ENCODE assay signal across 8 cellular contexts in genomic region chr12:124512667-124513296, GRCh38. TPM values are rescaled to one million over a fixed set of nuclear protein-coding genes. Genes with fewer than 3 reads are reported as not detected.
A peak's percentile ranks its signal among the peaks of the same experiment; 100 is the strongest.
DNase-seq lines count a peak whose midpoint lies in the region; ATAC-seq and TF ChIP-seq lines count a peak whose summit lies in the region.

No MANE protein-coding gene starts in this region.

- H3K4me3 Mint-ChIP-seq in Calu3 (ENCODE audit: low read depth, unreplicated experiment), result peak overlapping the region; percentile 31
- H3K4me3 Mint-ChIP-seq in dendritic cell treated with granulocyte-macrophage colony-stimulating factor and Interleukin-4, amounts not matched to agents 40 ng/mL and 50 ng/mL, for 4 days, result peak overlapping the region; percentile 14
- H3K4me3 Mint-ChIP-seq in activated T-helper 17 cell treated with anti-CD3 and anti-CD28 coated beads, Interleukin-2, amount 50 U/mL, for 72 hours, result no peak overlapping the region

- H3K4me1 Mint-ChIP-seq in Calu3 (ENCODE audit: low read depth, unreplicated experiment), result peaks cover 74% of the 10 kb centered on the region
- H3K4me1 Mint-ChIP-seq in dendritic cell treated with granulocyte-macrophage colony-stimulating factor and Interleukin-4, amounts not matched to agents 40 ng/mL and 50 ng/mL, for 4 days (ENCODE audit: low read depth), result peaks cover 76% of the 10 kb centered on the region
- peaks cover 5% of the 10 kb centered on the region for H3K4me1 Mint-ChIP-seq in activated T-helper 17 cell treated with anti-CD3 and anti-CD28 coated beads, Interleukin-2, amount 50 U/mL, for 72 hours

- peaks cover 86% of the 10 kb centered on the region for H3K36me3 Mint-ChIP-seq in Calu3 (ENCODE audit: insufficient read depth, unreplicated experiment)
- peaks cover 85% of the 10 kb centered on the region for H3K36me3 Mint-ChIP-seq in dendritic cell treated with granulocyte-macrophage colony-stimulating factor and Interleukin-4, amounts not matched to agents 40 ng/mL and 50 ng/mL, for 4 days (ENCODE audit: low read depth)
- no peaks in the 10 kb centered on the region for H3K36me3 Mint-ChIP-seq in activated T-helper 17 cell treated with anti-CD3 and anti-CD28 coated beads, Interleukin-2, amount 50 U/mL, for 72 hours (ENCODE audit: low read depth)

- peak overlapping the region; percentile 80 for H3K27ac ChIP-seq in layer of hippocampus (ENCODE audit: low read depth, low read length)
- peak overlapping the region; percentile 79 for H3K27ac ChIP-seq in substantia nigra (ENCODE audit: low read depth, low read length, poor library complexity, severe bottlenecking)

- TF ChIP-seq CTCF in Calu3 (IDR thresholded peaks at IDR 0.05; ENCODE audit: unreplicated experiment), result no peak

- no peak for ATAC-seq in activated T-helper 17 cell treated with anti-CD3 and anti-CD28 coated beads, Interleukin-2, amount 50 U/mL, for 72 hours (replicated peaks)

- H3K27ac Mint-ChIP-seq in Calu3 (ENCODE audit: unreplicated experiment), result peak overlapping the region; percentile 78
- H3K27ac Mint-ChIP-seq in dendritic cell treated with granulocyte-macrophage colony-stimulating factor and Interleukin-4, amounts not matched to agents 40 ng/mL and 50 ng/mL, for 4 days, result peak overlapping the region; percentile 50
- H3K27ac Mint-ChIP-seq in activated T-helper 17 cell treated with anti-CD3 and anti-CD28 coated beads, Interleukin-2, amount 50 U/mL, for 72 hours, result no peak overlapping the region

- DNase-seq in Calu3 (peak; percentile 98), NCI-H446 (lab: John Stamatoyannopoulos, UW) (peak; percentile 51 to 86), substantia nigra (lab: John Stamatoyannopoulos, UW) (peak in 47 of 49 donors; percentile 20 to 98 (median 77)), NOMO-1 treated with DMSO at 0.1 percent for 48 hours (lab: John Stamatoyannopoulos, UW; ENCODE audit: unreplicated experiment) (no peak)
- DNase-seq in stimulated activated CD4-positive, alpha-beta T cell treated with anti-CD3 and anti-CD28 coated beads, Interleukin-2, amount 100 ng/mL, for 24 hours, result no peak

- CTCF ChIA-PET in Calu3 (lab: Charles Lee), result interaction anchor here (0.5 to 1.5 kb wide), 5 partner anchors 21 to 223 kb away, joined by 3 to 6 read pairs (median 3); no protein-coding TSS in a partner anchor

- no TSS peak for BruUV-seq in Calu3 (replicated peaks; lab: Mats Ljungman, UMichigan)

- intact Hi-C loops in Calu3 (cut with micrococcal nuclease; ENCODE audit: unreplicated experiment), result loop anchor here (5.0 kb wide), 1 partner anchor 55 kb away; the partner anchor contains the start of gene NCOR2
- intact Hi-C loops in dendritic cell treated with granulocyte-macrophage colony-stimulating factor and Interleukin-4, amounts not matched to agents 40 ng/mL and 50 ng/mL, for 4 days (cut with micrococcal nuclease), result no loop called here

- no peaks in the 10 kb centered on the region for H3K27me3 ChIP-seq in layer of hippocampus (ENCODE audit: control insufficient read depth, insufficient read depth, low read length)

- no peaks in the 10 kb centered on the region for H3K9me3 Mint-ChIP-seq in Calu3 (ENCODE audit: low read depth, unreplicated experiment)
- H3K9me3 Mint-ChIP-seq in dendritic cell treated with granulocyte-macrophage colony-stimulating factor and Interleukin-4, amounts not matched to agents 40 ng/mL and 50 ng/mL, for 4 days, result no peaks in the 10 kb centered on the region
- H3K9me3 Mint-ChIP-seq in activated T-helper 17 cell treated with anti-CD3 and anti-CD28 coated beads, Interleukin-2, amount 50 U/mL, for 72 hours, result no peaks in the 10 kb centered on the region

- no peaks in the 10 kb centered on the region for H3K27me3 Mint-ChIP-seq in Calu3 (ENCODE audit: unreplicated experiment)
- H3K27me3 Mint-ChIP-seq in dendritic cell treated with granulocyte-macrophage colony-stimulating factor and Interleukin-4, amounts not matched to agents 40 ng/mL and 50 ng/mL, for 4 days, result no peaks in the 10 kb centered on the region
- no peaks in the 10 kb centered on the region for H3K27me3 Mint-ChIP-seq in activated T-helper 17 cell treated with anti-CD3 and anti-CD28 coated beads, Interleukin-2, amount 50 U/mL, for 72 hours

RNA-seq across cellular contexts. Expression of gene NCOR2, which starts 54.6 kb away (rescaled TPM):
- 325 and 348 TPM in 2 replicates for total RNA-seq in Calu3 (2022)
- 10 to 100 TPM; 72.8 to 87.8 TPM for total RNA-seq in activated T-helper 17 cell treated with anti-CD3 and anti-CD28 coated beads, Interleukin-2, amount 50 U/mL, for 72 hours

Comparison
In these comparisons a context has a peak if more than half of its experiments do, and no peak if none do; other contexts are left out.
1. DNase-seq: peak in Calu3 (single experiment), NCI-H446 (2 of 2) and substantia nigra (47 of 49); none in stimulated activated CD4-positive, alpha-beta T cell treated with anti-CD3 and anti-CD28 coated beads, Interleukin-2, amount 100 ng/mL, for 24 hours (0 of 2) and NOMO-1 treated with DMSO at 0.1 percent for 48 hours (single experiment).